In the genomic region with DNA sequence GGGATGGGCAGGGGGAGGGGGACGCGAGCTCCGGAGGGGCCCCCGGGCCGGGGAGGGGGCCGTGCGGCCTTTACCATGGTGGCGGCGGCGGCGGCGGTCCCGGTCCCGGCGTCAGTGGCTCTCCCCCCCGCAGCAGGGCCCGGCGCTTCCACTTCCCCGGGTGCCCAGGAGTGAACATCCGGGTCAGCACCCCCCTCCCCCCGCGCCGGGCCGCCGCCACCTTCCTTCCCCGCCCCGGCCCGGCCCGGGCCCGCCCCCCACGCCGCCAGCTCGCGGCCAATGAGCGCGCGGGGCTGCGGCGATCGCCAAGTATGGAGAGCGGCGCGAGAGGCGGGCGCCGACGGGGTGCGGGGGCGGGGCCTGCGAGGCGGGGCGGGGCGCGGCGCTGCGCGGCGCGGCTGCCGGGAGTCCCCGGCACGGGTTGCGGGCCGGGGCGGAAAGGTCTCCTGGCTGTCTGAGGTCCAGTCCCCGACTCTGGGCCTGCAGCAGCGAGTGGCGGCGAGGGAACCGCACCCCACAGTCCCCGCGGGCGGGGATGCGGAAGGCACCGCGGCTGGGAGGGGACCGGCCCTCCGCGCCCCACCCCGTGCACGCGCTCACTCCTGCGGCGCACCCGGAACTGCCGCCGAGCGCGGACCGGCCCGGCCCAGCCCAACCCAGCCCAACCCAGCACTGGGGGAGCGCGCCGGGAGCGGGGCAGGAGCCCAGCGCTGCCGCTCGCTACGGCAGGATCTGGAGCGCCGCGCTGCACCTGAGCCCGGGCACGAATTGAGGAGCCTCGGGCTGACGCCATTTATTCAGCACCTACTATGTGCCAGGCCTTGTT, we compare ENCODE assay signal across 8 cellular contexts. TPM values are rescaled to one million over a fixed set of nuclear protein-coding genes. Genes with fewer than 3 reads are reported as not detected.
DNase-seq lines count a peak whose midpoint lies in the region; ATAC-seq, FAIRE-seq and TF ChIP-seq lines count a peak whose summit lies in the region.

A gene (minus strand): TSS at position 178 of the 826 bp plus-strand sequence. CDS start 101 bp downstream, at position 77.

- peak; percentile 50 for ATAC-seq in GM18858 (IDR thresholded peaks at IDR 0.05; ENCODE audit: unreplicated experiment)
- peak; percentile 64 for ATAC-seq in HG03066 (IDR thresholded peaks at IDR 0.05; ENCODE audit: low read depth, unreplicated experiment)
- ATAC-seq in WTC11 = peak; percentile 81

- under 1% methylated on average over 40 of the region's 106 CpGs for WGBS in smooth muscle cell (ENCODE audit: low lambda C conversion rate)

- peaks cover 44% of the 10 kb centered on the region for H4K20me1 ChIP-seq in smooth muscle cell (ENCODE audit: low read depth)

- no peaks in the 10 kb centered on the region for H3K27me3 ChIP-seq in A673 (replicated peaks; ENCODE audit: insufficient read depth, low read depth, low read length, poor library complexity)
- no peaks in the 10 kb centered on the region for H3K27me3 ChIP-seq in bronchial epithelial cell (ENCODE audit: control insufficient read depth, insufficient read depth, low read length)
- H3K27me3 ChIP-seq in smooth muscle cell (ENCODE audit: low read depth) = no peaks in the 10 kb centered on the region

- peaks cover 47% of the 10 kb centered on the region for H3K79me2 ChIP-seq in smooth muscle cell (ENCODE audit: low read depth)

- peak within 1 kb of the TSS; percentile 98 for H3K27ac ChIP-seq in A673 (ENCODE audit: low read depth, low read length, poor library complexity, severe bottlenecking)
- peak within 1 kb of the TSS; percentile 88 for H3K27ac ChIP-seq in smooth muscle cell (ENCODE audit: low read depth)

- no peaks in the 10 kb centered on the region for H3K9me3 ChIP-seq in A673 (ENCODE audit: low read depth, low read length, poor library complexity, severe bottlenecking)
- H3K9me3 ChIP-seq in smooth muscle cell (replicated peaks; ENCODE audit: low read depth) = no peaks in the 10 kb centered on the region

- H3F3A ChIP-seq in smooth muscle cell (ENCODE audit: low read depth) = peaks cover 4% of the 10 kb centered on the region

- H3K4me3 Mint-ChIP-seq in WTC11 = peak within 1 kb of the TSS; percentile 94

- DNase-seq in A673 (ENCODE audit: low spot score) = peak; percentile 95
- DNase-seq in NCI-H2171 treated with DMSO at 0.1 percent for 48 hours (lab: John Stamatoyannopoulos, UW) = peak; percentile 83
- peak; percentile 88 for DNase-seq in WTC11 (ENCODE audit: low spot score)
- peak; percentile 51 for DNase-seq in bronchial epithelial cell (ENCODE audit: low read depth)
- DNase-seq in iPS-NIHi7 (ENCODE audit: extremely low spot score) = peak; percentile 97
- peak; percentile 73 for DNase-seq in smooth muscle cell (lab: John Stamatoyannopoulos, UW; ENCODE audit: unreplicated experiment)

- no peaks in the 10 kb centered on the region; the same call in 1 of the 2 replicates for H3K27me3 Mint-ChIP-seq in WTC11 (ENCODE audit: low read depth)

- H3K4me1 ChIP-seq in A673 (ENCODE audit: insufficient read depth, low read length, poor library complexity, severe bottlenecking) (peaks cover 14% of the 10 kb centered on the region), smooth muscle cell (ENCODE audit: low read depth) (peaks cover 10% of the 10 kb centered on the region)

- peak within 1 kb of the TSS; percentile 94 for H3K4me2 ChIP-seq in smooth muscle cell

- FAIRE-seq in bronchial epithelial cell (lab: Jason Lieb, UNC) = no peak

- H3K4me3 ChIP-seq in A673 (ENCODE audit: low read depth, low read length, poor library complexity, severe bottlenecking) = peak within 1 kb of the TSS; percentile 90
- H3K4me3 ChIP-seq in bronchial epithelial cell (ENCODE audit: low read depth, low read length) = peak within 1 kb of the TSS; percentile 99
- H3K4me3 ChIP-seq in smooth muscle cell = peak within 1 kb of the TSS; percentile 99

- no peak for TF ChIP-seq CTCF in A673 (conservative IDR thresholded peaks at IDR 0.05; ENCODE audit: low read depth, low read length)
- no peak for TF ChIP-seq CTCF in WTC11 (IDR thresholded peaks at IDR 0.05)
- TF ChIP-seq CTCF in bronchial epithelial cell (IDR thresholded peaks at IDR 0.05; ENCODE audit: insufficient read depth, low read length, severe bottlenecking) = no peak
- no peak for TF ChIP-seq CTCF in smooth muscle cell (IDR thresholded peaks at IDR 0.05; ENCODE audit: borderline replicate concordance, insufficient read depth, poor library complexity, severe bottlenecking)

- peak within 1 kb of the TSS; percentile 99 for H3K27ac Mint-ChIP-seq in WTC11

- peaks cover 13% of the 10 kb centered on the region for H3K36me3 Mint-ChIP-seq in WTC11

- no peaks in the 10 kb centered on the region for H3K9me3 Mint-ChIP-seq in WTC11

- intact Hi-C loops in A673 (cut with micrococcal nuclease; ENCODE audit: unreplicated experiment) = no loop called here

- H3K4me1 Mint-ChIP-seq in WTC11 = peaks cover 55% of the 10 kb centered on the region

- CTCF ChIA-PET in A673 (lab: Charles Lee) = interaction anchor here (0.6 kb wide), 2 partner anchors 45 to 112 kb away, joined by 5 to 11 read pairs; no protein-coding TSS in a partner anchor
- CTCF ChIA-PET in WTC11 (lab: Charles Lee) = interaction anchor here (0.6 to 2.6 kb wide), 7 partner anchors 26 to 610 kb away, joined by 3 to 50 read pairs (median 4); no protein-coding TSS in a partner anchor

- H3K36me3 ChIP-seq in A673 (ENCODE audit: insufficient read depth, low read length, poor library complexity, severe bottlenecking) (peaks cover 8% of the 10 kb centered on the region), bronchial epithelial cell (ENCODE audit: control insufficient read depth, insufficient read depth, low read length) (no peaks in the 10 kb centered on the region), smooth muscle cell (ENCODE audit: low read depth) (no peaks in the 10 kb centered on the region)

- POLR2A ChIA-PET in A673 (lab: Charles Lee; ENCODE audit: low non-redundant PET) (no interaction called here), WTC11 (lab: Charles Lee) (interaction anchor here (1.0 kb wide), 1 partner anchor 155 kb away, joined by 5 read pairs; no protein-coding TSS in a partner anchor)

- H2AFZ ChIP-seq in smooth muscle cell (ENCODE audit: low read depth) = peak within 1 kb of the TSS; percentile 58

- peak within 1 kb of the TSS; percentile 96 for H3K9ac ChIP-seq in smooth muscle cell (ENCODE audit: low read depth)

- no TSS peak for BruUV-seq in A673 (replicated peaks; lab: Mats Ljungman, UMichigan)

TF ChIP-seq in WTC11, 78 proteins besides CTCF, POLR2A, EP300 and RAD21 (continues in another document):
- 0 out of 2 replicates have a peak, but pooled peaks have one; percentile 77 for TF ChIP-seq ZNF219 (CRISPR knock-in tag; IDR thresholded peaks at IDR 0.05; ENCODE audit: borderline replicate concordance)
- no peak for TF ChIP-seq HMGA2 (CRISPR knock-in tag; IDR thresholded peaks at IDR 0.05)
- no peak for TF ChIP-seq GABPB1 (CRISPR knock-in tag; IDR thresholded peaks at IDR 0.05)
- TF ChIP-seq GTF2I (CRISPR knock-in tag; conservative IDR thresholded peaks at IDR 0.05) = no peak
- peak; percentile 60; the same call in 1 of the 2 replicates for TF ChIP-seq SP1 (CRISPR knock-in tag; conservative IDR thresholded peaks at IDR 0.05)
- TF ChIP-seq NFATC4 (CRISPR knock-in tag; IDR thresholded peaks at IDR 0.05) = peak; percentile 42; the same call in 1 of the 2 replicates
- TF ChIP-seq ESRRA (CRISPR knock-in tag; IDR thresholded peaks at IDR 0.05; ENCODE audit: borderline replicate concordance) = peak; percentile 59; the same call in 1 of the 2 replicates
- peak; percentile 80; the same call in 1 of the 2 replicates for TF ChIP-seq JUN (CRISPR knock-in tag; IDR thresholded peaks at IDR 0.05)
- 0 out of 2 replicates have a peak, but pooled peaks have one; percentile 15 for TF ChIP-seq ATF1 (CRISPR knock-in tag; IDR thresholded peaks at IDR 0.05)
- TF ChIP-seq, protein P1, sequence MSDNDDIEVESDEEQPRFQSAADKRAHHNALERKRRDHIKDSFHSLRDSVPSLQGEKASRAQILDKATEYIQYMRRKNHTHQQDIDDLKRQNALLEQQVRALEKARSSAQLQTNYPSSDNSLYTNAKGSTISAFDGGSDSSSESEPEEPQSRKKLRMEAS (CRISPR knock-in tag; IDR thresholded peaks at IDR 0.05) = peak; percentile 79; the same call in 1 of the 2 replicates
- TF ChIP-seq TEAD1 (CRISPR knock-in tag; IDR thresholded peaks at IDR 0.05) = peak; percentile 77; the same call in 1 of the 2 replicates
- TF ChIP-seq, protein P2, sequence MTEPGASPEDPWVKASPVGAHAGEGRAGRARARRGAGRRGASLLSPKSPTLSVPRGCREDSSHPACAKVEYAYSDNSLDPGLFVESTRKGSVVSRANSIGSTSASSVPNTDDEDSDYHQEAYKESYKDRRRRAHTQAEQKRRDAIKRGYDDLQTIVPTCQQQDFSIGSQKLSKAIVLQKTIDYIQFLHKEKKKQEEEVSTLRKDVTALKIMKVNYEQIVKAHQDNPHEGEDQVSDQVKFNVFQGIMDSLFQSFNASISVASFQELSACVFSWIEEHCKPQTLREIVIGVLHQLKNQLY (CRISPR knock-in tag; IDR thresholded peaks at IDR 0.05) = no peak
- TF ChIP-seq NR3C1 (CRISPR knock-in tag; conservative IDR thresholded peaks at IDR 0.05; ENCODE audit: low read depth) = no peak

RNA-seq across cellular contexts. Expression of the gene that starts here (rescaled TPM):
- total RNA-seq in A673 (2021) (206 and 214 TPM in 2 replicates), WTC11 (2021) (348 to 380 TPM (median 363 TPM) in 3 replicates), bronchial epithelial cell (73.5 and 100 TPM in 2 replicates), smooth muscle cell (205 and 209 TPM in 2 replicates)
- polyA plus RNA-seq in smooth muscle cell = 405 TPM in 2 replicates

Comparison
In these comparisons a context has a peak if more than half of its experiments do, and no peak if none do; other contexts are left out.
1. Peak in every context shown above with its lines: DNase-seq, ATAC-seq, H3K4me3 ChIP-seq and H3K27ac ChIP-seq.